ENCODE assay signal across 1 cellular context in genomic region chr10:95287281-95287680, GRCh38.
TF ChIP-seq lines count a peak whose summit lies in the region.

No MANE protein-coding gene starts in this region.

TF ChIP-seq in H1, 55 proteins besides CTCF, POLR2A, EP300 and RAD21 (continued from another document):
- TF ChIP-seq POU5F1 (IDR thresholded peaks at IDR 0.05; ENCODE audit: low read depth, low read length) (no peak), E2F6 (IDR thresholded peaks at IDR 0.05) (no peak), SP2 (IDR thresholded peaks at IDR 0.05; ENCODE audit: low read length) (no peak), NRF1 (IDR thresholded peaks at IDR 0.05; ENCODE audit: low read depth, low read length) (no peak), KDM4A (IDR thresholded peaks at IDR 0.05; ENCODE audit: low read depth, low read length, severe bottlenecking) (no peak), CHD7 (IDR thresholded peaks at IDR 0.05; ENCODE audit: insufficient replicate concordance, low read length) (no peak), YY1 (IDR thresholded peaks at IDR 0.05; ENCODE audit: low read depth, low read length) (no peak), SAP30 (IDR thresholded peaks at IDR 0.05; ENCODE audit: insufficient read depth, insufficient replicate concordance, low read length) (no peak)
